18 cellular contexts compared by ENCODE assay signal in the genomic region with DNA sequence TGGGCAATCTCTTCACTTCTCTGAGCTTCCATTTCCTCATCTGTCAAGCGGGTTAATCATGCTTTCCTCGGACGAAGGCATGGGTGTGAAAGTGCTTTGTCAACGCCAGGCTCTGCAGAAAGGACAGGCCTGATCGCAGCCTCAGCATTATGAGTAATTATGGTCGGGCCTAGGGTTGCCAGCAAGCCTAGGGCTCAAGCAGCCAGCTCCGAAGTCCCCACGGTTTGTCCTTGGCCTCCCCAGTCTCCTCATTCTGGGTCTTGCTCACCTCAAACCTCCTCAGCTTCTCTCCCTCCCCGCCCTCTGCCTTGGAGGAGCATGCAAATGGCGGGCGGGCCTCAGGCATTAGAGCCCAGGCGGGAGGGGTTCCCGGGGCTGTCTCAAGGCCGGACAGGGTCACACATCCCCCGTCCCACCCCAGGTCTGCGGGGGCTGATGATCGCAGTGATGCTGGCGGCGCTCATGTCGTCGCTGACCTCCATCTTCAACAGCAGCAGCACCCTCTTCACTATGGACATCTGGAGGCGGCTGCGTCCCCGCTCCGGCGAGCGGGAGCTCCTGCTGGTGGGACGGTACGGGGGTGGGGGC. TPM values are rescaled to one million over a fixed set of nuclear protein-coding genes. Genes with fewer than 3 reads are reported as not detected.
DNase-seq lines count a peak whose midpoint lies in the region; ATAC-seq, FAIRE-seq and TF ChIP-seq lines count a peak whose summit lies in the region.
"Had no signal": no experiment of that assay in that cellular context is flagged by ENCODE, and none has a peak within 500 bp of the region (broad histone marks: within the 10 kb centered on the region; RNA-seq: fewer than 3 reads in every experiment).

No MANE protein-coding gene starts in this region.

- H3K4me1 ChIP-seq in heart left ventricle (no peaks in the 10 kb centered on the region), right atrium auricular region (no peaks in the 10 kb centered on the region), kidney (ENCODE audit: control insufficient read depth in 1 of 2, insufficient read depth in 1 of 2, low read depth in 1 of 2, low read length in 2 of 2) (no peaks in the 10 kb centered on the region), aorta (ENCODE audit: control insufficient read depth in 1 of 2, insufficient read depth in 2 of 2, low read length in 2 of 2) (no peaks in the 10 kb centered on the region)

- intact Hi-C loops in heart left ventricle (cut with DNase I): no loop called here
- intact Hi-C loops in kidney (cut with DNase I): no loop called here
- intact Hi-C loops in aorta (cut with DNase I): no loop called here

- H3K27me3 ChIP-seq in heart left ventricle (peaks cover 0 to 3% (median 0%) of the 10 kb centered on the region in 9 donors), right atrium auricular region (no peaks in the 10 kb centered on the region), bronchial epithelial cell (ENCODE audit: control insufficient read depth, insufficient read depth, low read length) (no peaks in the 10 kb centered on the region), aorta (ENCODE audit: control insufficient read depth in 1 of 2, insufficient read depth in 2 of 2, low read length in 1 of 2) (no peaks in the 10 kb centered on the region)
- H3K27me3 ChIP-seq: Peyer's patch had no signal

- H3K9me3 ChIP-seq in heart left ventricle: no peaks in the 10 kb centered on the region
- no peaks in the 10 kb centered on the region for H3K9me3 ChIP-seq in right atrium auricular region
- no peaks in the 10 kb centered on the region for H3K9me3 ChIP-seq in kidney (ENCODE audit: control insufficient read depth in 1 of 2, low read length in 2 of 2)
- H3K9me3 ChIP-seq in aorta (ENCODE audit: control insufficient read depth, low read length): no peaks in the 10 kb centered on the region
- H3K9me3 ChIP-seq: Peyer's patch had no signal

- H3K36me3 ChIP-seq in heart left ventricle: no peaks in the 10 kb centered on the region
- H3K36me3 ChIP-seq in right atrium auricular region: no peaks in the 10 kb centered on the region
- H3K36me3 ChIP-seq in bronchial epithelial cell (ENCODE audit: control insufficient read depth, insufficient read depth, low read length): no peaks in the 10 kb centered on the region
- no peaks in the 10 kb centered on the region for H3K36me3 ChIP-seq in kidney (ENCODE audit: control insufficient read depth in 1 of 2, insufficient read depth in 2 of 2, low read length in 2 of 2)
- H3K36me3 ChIP-seq in aorta (ENCODE audit: control insufficient read depth in 1 of 2, insufficient read depth in 2 of 2, low read length in 1 of 2): no peaks in the 10 kb centered on the region
- H3K36me3 ChIP-seq: Peyer's patch had no signal

- FAIRE-seq in bronchial epithelial cell (lab: Jason Lieb, UNC): no peak
- FAIRE-seq in kidney (lab: Jason Lieb, UNC): no peak
- FAIRE-seq: GM12878 had no signal

- WGBS in heart left ventricle, 4 donors: 78 to 83% (median 81%) methylated on average over 29 of the region's 29 CpGs
- 76 to 85% methylated on average over 29 of the region's 29 CpGs for WGBS in aorta, 2 donors

- TF ChIP-seq CTCF in heart left ventricle (IDR thresholded peaks at IDR 0.05): no peak
- no peak for TF ChIP-seq CTCF in right atrium auricular region (IDR thresholded peaks at IDR 0.05)
- TF ChIP-seq CTCF in bronchial epithelial cell (IDR thresholded peaks at IDR 0.05; ENCODE audit: insufficient read depth, low read length, severe bottlenecking): no peak
- no peak for TF ChIP-seq CTCF in kidney (IDR thresholded peaks at IDR 0.05; ENCODE audit: borderline replicate concordance, extremely low read depth, insufficient read depth)

- no peak for TF ChIP-seq POLR2A in heart left ventricle (IDR thresholded peaks at IDR 0.05)

- H3K4me3 ChIP-seq in heart left ventricle (no peak overlapping the region), right atrium auricular region (no peak overlapping the region), bronchial epithelial cell (ENCODE audit: low read depth, low read length) (no peak overlapping the region), kidney (ENCODE audit: low read length in 2 of 2) (no peak overlapping the region), aorta (ENCODE audit: low read length in 2 of 2) (no peak overlapping the region)
- H3K4me3 ChIP-seq: GM12878, Peyer's patch had no signal

- no peak for ATAC-seq in heart left ventricle
- ATAC-seq in aorta (ENCODE audit: low FRiP score): no peak
- ATAC-seq in HG02852 (IDR thresholded peaks at IDR 0.05; ENCODE audit: unreplicated experiment): no peak
- no peak for ATAC-seq in HG02840 (IDR thresholded peaks at IDR 0.05; ENCODE audit: low FRiP score, unreplicated experiment)
- ATAC-seq: GM12878, HCT116 had no signal

- DNase-seq in heart left ventricle (peak in 3 of 5 donors; percentile 16 to 37 (median 22)), right atrium auricular region (ENCODE audit: low spot score) (no peak), bronchial epithelial cell (ENCODE audit: low read depth) (peak; percentile 83), kidney (peak; percentile 69), aorta (peak; percentile 40 to 68), AG08396 (ENCODE audit: low spot score) (no peak)
- DNase-seq: Calu3; CD4-positive, alpha-beta T cell; MM.1S; NCI-H1417; NCI-H2029 treated with DMSO at 0.1 percent for 48 hours; NCI-H510A treated with DMSO at 0.1 percent for 48 hours; Peyer's patch had no signal

- H3K9ac ChIP-seq in kidney (ENCODE audit: low read length in 2 of 2): no peak overlapping the region

- H3K27ac ChIP-seq in heart left ventricle (no peak overlapping the region), right atrium auricular region (no peak overlapping the region), kidney (ENCODE audit: low read depth in 2 of 2, low read length in 2 of 2) (no peak overlapping the region), aorta (ENCODE audit: low read depth in 1 of 2, low read length in 2 of 2) (no peak overlapping the region)
- H3K27ac ChIP-seq: HL-60, Peyer's patch had no signal

RNA-seq across cellular contexts. Expression of gene FAM83G, which starts 10.2 kb away (rescaled TPM):
- 1 to 10 TPM; 1.2 to 7.4 (median 1.8) TPM for total RNA-seq in heart left ventricle
- 10 to 100 TPM in 1 of 2 donors, 1 to 10 TPM in 1; 1.5 to 12.8 TPM for polyA plus RNA-seq in heart left ventricle
- total RNA-seq in right atrium auricular region: 10 to 100 TPM; 14.0 to 50.9 TPM
- 28.4 and 35.5 TPM in 2 replicates for total RNA-seq in bronchial epithelial cell
- 8.0 TPM for total RNA-seq in kidney
- 4.9 TPM for polyA plus RNA-seq in kidney (ENCODE audit: insufficient read depth, low read depth, low replicate concordance)
- 10 to 100 TPM in 1 of 2 donors, 1 to 10 TPM in 1; 7.1 to 12.9 TPM for total RNA-seq in aorta
- 1 to 10 TPM; 2.5 to 3.4 TPM for polyA plus RNA-seq in aorta

RNA-seq across cellular contexts. Expression of gene GRAP, which starts 32.0 kb away (rescaled TPM):
- 1 to 10 TPM; 1.1 to 6.3 (median 2.1) TPM for total RNA-seq in heart left ventricle
- polyA plus RNA-seq in heart left ventricle: 1 to 10 TPM; 2.1 to 3.3 TPM
- 1 to 10 TPM; 2.5 to 5.6 TPM for total RNA-seq in right atrium auricular region
- not detected in 2 replicates for total RNA-seq in bronchial epithelial cell
- total RNA-seq in kidney: 8.4 TPM
- polyA plus RNA-seq in kidney (ENCODE audit: insufficient read depth, low read depth, low replicate concordance): 7.0 TPM
- total RNA-seq in aorta: 1 to 10 TPM; 4.0 to 6.3 TPM
- polyA plus RNA-seq in aorta: 1 to 10 TPM in 1 of 2 donors, under 1 TPM in 1; 0.87 to 2.4 TPM
- total RNA-seq: Calu3 had no signal

Comparison
In these comparisons a context has a peak if more than half of its experiments do, and no peak if none do; other contexts are left out.
1. DNase-seq: peak in heart left ventricle (3 of 5), bronchial epithelial cell (single experiment), kidney (single experiment) and aorta (2 of 2); none in right atrium auricular region (single experiment) and AG08396 (single experiment).